In the genomic region with DNA sequence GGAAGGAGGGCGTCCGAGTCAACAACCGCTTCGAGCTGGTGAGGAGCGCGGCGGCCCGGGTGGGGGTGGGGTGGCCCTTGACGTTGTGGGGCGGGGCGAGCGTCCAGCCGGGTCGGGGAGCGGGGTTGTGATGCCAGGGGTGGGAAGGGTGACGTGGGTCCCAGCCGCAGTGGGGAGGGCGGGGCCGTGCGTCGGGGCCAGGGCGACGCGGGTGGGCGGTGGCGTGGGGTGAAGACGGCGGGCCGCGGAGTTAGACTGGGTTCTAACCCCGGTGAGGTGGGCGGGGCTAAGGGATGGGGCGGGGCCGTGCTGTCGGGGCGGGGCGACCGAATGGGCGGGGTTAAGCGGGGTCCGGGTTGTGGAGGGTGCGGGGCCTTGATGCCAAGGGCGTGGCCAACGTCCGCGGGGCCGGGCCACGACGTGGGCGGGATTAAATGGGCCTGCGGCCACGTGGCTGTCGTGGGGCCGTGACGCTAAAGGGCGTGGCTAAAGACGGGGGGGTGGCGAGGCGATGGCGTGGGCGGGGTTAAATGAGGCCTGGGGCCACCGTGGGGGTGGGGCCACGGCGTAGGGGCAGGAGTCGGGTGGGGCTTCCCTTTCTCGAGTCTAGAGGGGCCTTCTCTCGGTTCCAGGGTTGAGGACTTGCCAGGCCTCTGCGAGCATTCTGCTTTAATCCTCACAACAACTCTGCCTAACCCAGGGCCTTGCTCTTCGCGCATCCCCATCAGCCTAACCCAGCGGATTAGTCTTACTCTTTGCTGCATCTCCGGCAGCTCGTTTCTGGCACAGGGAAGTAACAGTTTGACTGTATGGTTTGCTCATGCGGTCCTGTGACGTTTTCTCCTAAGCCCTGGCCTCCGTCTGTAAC, we compare ENCODE assay signal across 1 cellular context.
TF ChIP-seq lines count a peak whose summit lies in the region.

No MANE protein-coding gene starts in this region.

TF ChIP-seq in K562, 482 proteins besides CTCF, POLR2A, EP300 and RAD21 (continued from another document and continues in another):
- TF ChIP-seq, protein P1, sequence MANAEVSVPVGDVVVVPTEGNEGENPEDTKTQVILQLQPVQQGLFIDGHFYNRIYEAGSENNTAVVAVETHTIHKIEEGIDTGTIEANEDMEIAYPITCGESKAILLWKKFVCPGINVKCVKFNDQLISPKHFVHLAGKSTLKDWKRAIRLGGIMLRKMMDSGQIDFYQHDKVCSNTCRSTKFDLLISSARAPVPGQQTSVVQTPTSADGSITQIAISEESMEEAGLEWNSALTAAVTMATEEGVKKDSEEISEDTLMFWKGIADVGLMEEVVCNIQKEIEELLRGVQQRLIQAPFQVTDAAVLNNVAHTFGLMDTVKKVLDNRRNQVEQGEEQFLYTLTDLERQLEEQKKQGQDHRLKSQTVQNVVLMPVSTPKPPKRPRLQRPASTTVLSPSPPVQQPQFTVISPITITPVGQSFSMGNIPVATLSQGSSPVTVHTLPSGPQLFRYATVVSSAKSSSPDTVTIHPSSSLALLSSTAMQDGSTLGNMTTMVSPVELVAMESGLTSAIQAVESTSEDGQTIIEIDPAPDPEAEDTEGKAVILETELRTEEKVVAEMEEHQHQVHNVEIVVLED (CRISPR knock-in tag; IDR thresholded peaks at IDR 0.05), result no peak
- TF ChIP-seq RUNX1 (IDR thresholded peaks at IDR 0.05; ENCODE audit: low read depth) (no peak), NFRKB (IDR thresholded peaks at IDR 0.05; ENCODE audit: low read depth) (no peak), CREBBP (IDR thresholded peaks at IDR 0.05; ENCODE audit: low read depth, low read length) (no peak), ZNF354B (CRISPR knock-in tag; IDR thresholded peaks at IDR 0.05) (no peak), MEIS2 (IDR thresholded peaks at IDR 0.05; ENCODE audit: partially characterized antibody) (no peak), NR2C2 (CRISPR knock-in tag; IDR thresholded peaks at IDR 0.05) (no peak), NR2C2 (tag; IDR thresholded peaks at IDR 0.05) (peak; percentile 66; the same call in 1 of the 2 replicates), SP1 (CRISPR knock-in tag; IDR thresholded peaks at IDR 0.05) (peak; percentile 91), SMAD1 (IDR thresholded peaks at IDR 0.05; ENCODE audit: low read depth, low read length, partially characterized antibody) (no peak), SAFB2 (IDR thresholded peaks at IDR 0.05; ENCODE audit: borderline replicate concordance, low read depth, low read length, severe bottlenecking) (no peak), CXXC5 (CRISPR knock-in tag; IDR thresholded peaks at IDR 0.05) (peak; percentile 26), ZNF589 (CRISPR knock-in tag; IDR thresholded peaks at IDR 0.05; ENCODE audit: low read depth) (no peak), ARID1B (IDR thresholded peaks at IDR 0.05) (no peak), FOXM1 (IDR thresholded peaks at IDR 0.05; ENCODE audit: low read depth) (no peak), FOXM1 (CRISPR knock-in tag; IDR thresholded peaks at IDR 0.05; ENCODE audit: low read depth) (no peak), TBP (optimal IDR thresholded peaks at IDR 0.05; ENCODE audit: low read depth, low read length) (peak; percentile 15), MCM5 (IDR thresholded peaks at IDR 0.05; ENCODE audit: low read depth) (no peak), HNRNPUL1 (IDR thresholded peaks at IDR 0.05; ENCODE audit: low read length) (no peak), ZNF239 (CRISPR knock-in tag; IDR thresholded peaks at IDR 0.05) (no peak), SMAD3 (CRISPR knock-in tag; conservative IDR thresholded peaks at IDR 0.05) (no peak), PHTF2 (CRISPR knock-in tag; IDR thresholded peaks at IDR 0.05) (no peak), ZNF174 (CRISPR knock-in tag; IDR thresholded peaks at IDR 0.05) (no peak), HDAC1 (IDR thresholded peaks at IDR 0.05) (0 out of 4 replicates have a peak, but pooled peaks of 1 of the 2 experiments have one; percentile 30), CBX1 (IDR thresholded peaks at IDR 0.05; ENCODE audit: low read depth) (no peak), ZNF75A (CRISPR knock-in tag; IDR thresholded peaks at IDR 0.05) (no peak), ZNF436 (CRISPR knock-in tag; IDR thresholded peaks at IDR 0.05) (no peak)
- TF ChIP-seq, protein P2, sequence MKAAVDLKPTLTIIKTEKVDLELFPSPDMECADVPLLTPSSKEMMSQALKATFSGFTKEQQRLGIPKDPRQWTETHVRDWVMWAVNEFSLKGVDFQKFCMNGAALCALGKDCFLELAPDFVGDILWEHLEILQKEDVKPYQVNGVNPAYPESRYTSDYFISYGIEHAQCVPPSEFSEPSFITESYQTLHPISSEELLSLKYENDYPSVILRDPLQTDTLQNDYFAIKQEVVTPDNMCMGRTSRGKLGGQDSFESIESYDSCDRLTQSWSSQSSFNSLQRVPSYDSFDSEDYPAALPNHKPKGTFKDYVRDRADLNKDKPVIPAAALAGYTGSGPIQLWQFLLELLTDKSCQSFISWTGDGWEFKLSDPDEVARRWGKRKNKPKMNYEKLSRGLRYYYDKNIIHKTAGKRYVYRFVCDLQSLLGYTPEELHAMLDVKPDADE (conservative IDR thresholded peaks at IDR 0.05; ENCODE audit: control insufficient read depth, low read depth, low read length), result 0 out of 2 replicates have a peak, but pooled peaks have one; percentile 46
- TF ChIP-seq, protein P3, sequence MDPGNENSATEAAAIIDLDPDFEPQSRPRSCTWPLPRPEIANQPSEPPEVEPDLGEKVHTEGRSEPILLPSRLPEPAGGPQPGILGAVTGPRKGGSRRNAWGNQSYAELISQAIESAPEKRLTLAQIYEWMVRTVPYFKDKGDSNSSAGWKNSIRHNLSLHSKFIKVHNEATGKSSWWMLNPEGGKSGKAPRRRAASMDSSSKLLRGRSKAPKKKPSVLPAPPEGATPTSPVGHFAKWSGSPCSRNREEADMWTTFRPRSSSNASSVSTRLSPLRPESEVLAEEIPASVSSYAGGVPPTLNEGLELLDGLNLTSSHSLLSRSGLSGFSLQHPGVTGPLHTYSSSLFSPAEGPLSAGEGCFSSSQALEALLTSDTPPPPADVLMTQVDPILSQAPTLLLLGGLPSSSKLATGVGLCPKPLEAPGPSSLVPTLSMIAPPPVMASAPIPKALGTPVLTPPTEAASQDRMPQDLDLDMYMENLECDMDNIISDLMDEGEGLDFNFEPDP (CRISPR knock-in tag; IDR thresholded peaks at IDR 0.05), result no peak
- TF ChIP-seq, protein P4, sequence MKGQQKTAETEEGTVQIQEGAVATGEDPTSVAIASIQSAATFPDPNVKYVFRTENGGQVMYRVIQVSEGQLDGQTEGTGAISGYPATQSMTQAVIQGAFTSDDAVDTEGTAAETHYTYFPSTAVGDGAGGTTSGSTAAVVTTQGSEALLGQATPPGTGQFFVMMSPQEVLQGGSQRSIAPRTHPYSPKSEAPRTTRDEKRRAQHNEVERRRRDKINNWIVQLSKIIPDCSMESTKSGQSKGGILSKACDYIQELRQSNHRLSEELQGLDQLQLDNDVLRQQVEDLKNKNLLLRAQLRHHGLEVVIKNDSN (CRISPR knock-in tag; IDR thresholded peaks at IDR 0.05), result peak; percentile 93
- TF ChIP-seq, protein P5, sequence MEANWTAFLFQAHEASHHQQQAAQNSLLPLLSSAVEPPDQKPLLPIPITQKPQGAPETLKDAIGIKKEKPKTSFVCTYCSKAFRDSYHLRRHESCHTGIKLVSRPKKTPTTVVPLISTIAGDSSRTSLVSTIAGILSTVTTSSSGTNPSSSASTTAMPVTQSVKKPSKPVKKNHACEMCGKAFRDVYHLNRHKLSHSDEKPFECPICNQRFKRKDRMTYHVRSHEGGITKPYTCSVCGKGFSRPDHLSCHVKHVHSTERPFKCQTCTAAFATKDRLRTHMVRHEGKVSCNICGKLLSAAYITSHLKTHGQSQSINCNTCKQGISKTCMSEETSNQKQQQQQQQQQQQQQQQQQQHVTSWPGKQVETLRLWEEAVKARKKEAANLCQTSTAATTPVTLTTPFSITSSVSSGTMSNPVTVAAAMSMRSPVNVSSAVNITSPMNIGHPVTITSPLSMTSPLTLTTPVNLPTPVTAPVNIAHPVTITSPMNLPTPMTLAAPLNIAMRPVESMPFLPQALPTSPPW (CRISPR knock-in tag; IDR thresholded peaks at IDR 0.05), result peak; percentile 86
- TF ChIP-seq, protein P6, sequence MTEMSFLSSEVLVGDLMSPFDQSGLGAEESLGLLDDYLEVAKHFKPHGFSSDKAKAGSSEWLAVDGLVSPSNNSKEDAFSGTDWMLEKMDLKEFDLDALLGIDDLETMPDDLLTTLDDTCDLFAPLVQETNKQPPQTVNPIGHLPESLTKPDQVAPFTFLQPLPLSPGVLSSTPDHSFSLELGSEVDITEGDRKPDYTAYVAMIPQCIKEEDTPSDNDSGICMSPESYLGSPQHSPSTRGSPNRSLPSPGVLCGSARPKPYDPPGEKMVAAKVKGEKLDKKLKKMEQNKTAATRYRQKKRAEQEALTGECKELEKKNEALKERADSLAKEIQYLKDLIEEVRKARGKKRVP (CRISPR knock-in tag; IDR thresholded peaks at IDR 0.05), result no peak
- TF ChIP-seq, protein P7, sequence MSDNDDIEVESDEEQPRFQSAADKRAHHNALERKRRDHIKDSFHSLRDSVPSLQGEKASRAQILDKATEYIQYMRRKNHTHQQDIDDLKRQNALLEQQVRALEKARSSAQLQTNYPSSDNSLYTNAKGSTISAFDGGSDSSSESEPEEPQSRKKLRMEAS (CRISPR knock-in tag; IDR thresholded peaks at IDR 0.05), result peak; percentile 85
- TF ChIP-seq, protein P8, sequence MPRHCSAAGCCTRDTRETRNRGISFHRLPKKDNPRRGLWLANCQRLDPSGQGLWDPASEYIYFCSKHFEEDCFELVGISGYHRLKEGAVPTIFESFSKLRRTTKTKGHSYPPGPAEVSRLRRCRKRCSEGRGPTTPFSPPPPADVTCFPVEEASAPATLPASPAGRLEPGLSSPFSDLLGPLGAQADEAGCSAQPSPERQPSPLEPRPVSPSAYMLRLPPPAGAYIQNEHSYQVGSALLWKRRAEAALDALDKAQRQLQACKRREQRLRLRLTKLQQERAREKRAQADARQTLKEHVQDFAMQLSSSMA (CRISPR knock-in tag; IDR thresholded peaks at IDR 0.05), result no peak
- TF ChIP-seq, protein P9, sequence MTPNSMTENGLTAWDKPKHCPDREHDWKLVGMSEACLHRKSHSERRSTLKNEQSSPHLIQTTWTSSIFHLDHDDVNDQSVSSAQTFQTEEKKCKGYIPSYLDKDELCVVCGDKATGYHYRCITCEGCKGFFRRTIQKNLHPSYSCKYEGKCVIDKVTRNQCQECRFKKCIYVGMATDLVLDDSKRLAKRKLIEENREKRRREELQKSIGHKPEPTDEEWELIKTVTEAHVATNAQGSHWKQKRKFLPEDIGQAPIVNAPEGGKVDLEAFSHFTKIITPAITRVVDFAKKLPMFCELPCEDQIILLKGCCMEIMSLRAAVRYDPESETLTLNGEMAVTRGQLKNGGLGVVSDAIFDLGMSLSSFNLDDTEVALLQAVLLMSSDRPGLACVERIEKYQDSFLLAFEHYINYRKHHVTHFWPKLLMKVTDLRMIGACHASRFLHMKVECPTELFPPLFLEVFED (CRISPR knock-in tag; conservative IDR thresholded peaks at IDR 0.05), result no peak
- TF ChIP-seq, protein P10, sequence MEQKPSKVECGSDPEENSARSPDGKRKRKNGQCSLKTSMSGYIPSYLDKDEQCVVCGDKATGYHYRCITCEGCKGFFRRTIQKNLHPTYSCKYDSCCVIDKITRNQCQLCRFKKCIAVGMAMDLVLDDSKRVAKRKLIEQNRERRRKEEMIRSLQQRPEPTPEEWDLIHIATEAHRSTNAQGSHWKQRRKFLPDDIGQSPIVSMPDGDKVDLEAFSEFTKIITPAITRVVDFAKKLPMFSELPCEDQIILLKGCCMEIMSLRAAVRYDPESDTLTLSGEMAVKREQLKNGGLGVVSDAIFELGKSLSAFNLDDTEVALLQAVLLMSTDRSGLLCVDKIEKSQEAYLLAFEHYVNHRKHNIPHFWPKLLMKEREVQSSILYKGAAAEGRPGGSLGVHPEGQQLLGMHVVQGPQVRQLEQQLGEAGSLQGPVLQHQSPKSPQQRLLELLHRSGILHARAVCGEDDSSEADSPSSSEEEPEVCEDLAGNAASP (IDR thresholded peaks at IDR 0.05), result no peak
- TF ChIP-seq, protein P11, sequence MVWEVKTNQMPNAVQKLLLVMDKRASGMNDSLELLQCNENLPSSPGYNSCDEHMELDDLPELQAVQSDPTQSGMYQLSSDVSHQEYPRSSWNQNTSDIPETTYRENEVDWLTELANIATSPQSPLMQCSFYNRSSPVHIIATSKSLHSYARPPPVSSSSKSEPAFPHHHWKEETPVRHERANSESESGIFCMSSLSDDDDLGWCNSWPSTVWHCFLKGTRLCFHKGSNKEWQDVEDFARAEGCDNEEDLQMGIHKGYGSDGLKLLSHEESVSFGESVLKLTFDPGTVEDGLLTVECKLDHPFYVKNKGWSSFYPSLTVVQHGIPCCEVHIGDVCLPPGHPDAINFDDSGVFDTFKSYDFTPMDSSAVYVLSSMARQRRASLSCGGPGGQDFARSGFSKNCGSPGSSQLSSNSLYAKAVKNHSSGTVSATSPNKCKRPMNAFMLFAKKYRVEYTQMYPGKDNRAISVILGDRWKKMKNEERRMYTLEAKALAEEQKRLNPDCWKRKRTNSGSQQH (CRISPR knock-in tag; IDR thresholded peaks at IDR 0.05), result no peak
- TF ChIP-seq, protein P12, sequence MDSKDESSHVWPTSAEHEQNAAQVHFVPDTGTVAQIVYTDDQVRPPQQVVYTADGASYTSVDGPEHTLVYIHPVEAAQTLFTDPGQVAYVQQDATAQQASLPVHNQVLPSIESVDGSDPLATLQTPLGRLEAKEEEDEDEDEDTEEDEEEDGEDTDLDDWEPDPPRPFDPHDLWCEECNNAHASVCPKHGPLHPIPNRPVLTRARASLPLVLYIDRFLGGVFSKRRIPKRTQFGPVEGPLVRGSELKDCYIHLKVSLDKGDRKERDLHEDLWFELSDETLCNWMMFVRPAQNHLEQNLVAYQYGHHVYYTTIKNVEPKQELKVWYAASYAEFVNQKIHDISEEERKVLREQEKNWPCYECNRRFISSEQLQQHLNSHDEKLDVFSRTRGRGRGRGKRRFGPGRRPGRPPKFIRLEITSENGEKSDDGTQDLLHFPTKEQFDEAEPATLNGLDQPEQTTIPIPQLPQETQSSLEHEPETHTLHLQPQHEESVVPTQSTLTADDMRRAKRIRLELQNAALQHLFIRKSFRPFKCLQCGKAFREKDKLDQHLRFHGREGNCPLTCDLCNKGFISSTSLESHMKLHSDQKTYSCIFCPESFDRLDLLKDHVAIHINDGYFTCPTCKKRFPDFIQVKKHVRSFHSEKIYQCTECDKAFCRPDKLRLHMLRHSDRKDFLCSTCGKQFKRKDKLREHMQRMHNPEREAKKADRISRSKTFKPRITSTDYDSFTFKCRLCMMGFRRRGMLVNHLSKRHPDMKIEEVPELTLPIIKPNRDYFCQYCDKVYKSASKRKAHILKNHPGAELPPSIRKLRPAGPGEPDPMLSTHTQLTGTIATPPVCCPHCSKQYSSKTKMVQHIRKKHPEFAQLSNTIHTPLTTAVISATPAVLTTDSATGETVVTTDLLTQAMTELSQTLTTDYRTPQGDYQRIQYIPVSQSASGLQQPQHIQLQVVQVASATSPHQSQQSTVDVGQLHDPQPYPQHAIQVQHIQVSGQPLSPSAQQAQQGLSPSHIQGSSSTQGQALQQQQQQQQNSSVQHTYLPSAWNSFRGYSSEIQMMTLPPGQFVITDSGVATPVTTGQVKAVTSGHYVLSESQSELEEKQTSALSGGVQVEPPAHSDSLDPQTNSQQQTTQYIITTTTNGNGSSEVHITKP (IDR thresholded peaks at IDR 0.05; ENCODE audit: partially characterized antibody), result peak; percentile 18
- TF ChIP-seq, protein P13, sequence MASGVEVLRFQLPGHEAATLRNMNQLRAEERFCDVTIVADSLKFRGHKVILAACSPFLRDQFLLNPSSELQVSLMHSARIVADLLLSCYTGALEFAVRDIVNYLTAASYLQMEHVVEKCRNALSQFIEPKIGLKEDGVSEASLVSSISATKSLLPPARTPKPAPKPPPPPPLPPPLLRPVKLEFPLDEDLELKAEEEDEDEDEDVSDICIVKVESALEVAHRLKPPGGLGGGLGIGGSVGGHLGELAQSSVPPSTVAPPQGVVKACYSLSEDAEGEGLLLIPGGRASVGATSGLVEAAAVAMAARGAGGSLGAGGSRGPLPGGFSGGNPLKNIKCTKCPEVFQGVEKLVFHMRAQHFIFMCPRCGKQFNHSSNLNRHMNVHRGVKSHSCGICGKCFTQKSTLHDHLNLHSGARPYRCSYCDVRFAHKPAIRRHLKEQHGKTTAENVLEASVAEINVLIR (CRISPR knock-in tag; IDR thresholded peaks at IDR 0.05), result no peak
